Comparison of ENCODE assay signal across 10 cellular contexts in the genomic region with DNA sequence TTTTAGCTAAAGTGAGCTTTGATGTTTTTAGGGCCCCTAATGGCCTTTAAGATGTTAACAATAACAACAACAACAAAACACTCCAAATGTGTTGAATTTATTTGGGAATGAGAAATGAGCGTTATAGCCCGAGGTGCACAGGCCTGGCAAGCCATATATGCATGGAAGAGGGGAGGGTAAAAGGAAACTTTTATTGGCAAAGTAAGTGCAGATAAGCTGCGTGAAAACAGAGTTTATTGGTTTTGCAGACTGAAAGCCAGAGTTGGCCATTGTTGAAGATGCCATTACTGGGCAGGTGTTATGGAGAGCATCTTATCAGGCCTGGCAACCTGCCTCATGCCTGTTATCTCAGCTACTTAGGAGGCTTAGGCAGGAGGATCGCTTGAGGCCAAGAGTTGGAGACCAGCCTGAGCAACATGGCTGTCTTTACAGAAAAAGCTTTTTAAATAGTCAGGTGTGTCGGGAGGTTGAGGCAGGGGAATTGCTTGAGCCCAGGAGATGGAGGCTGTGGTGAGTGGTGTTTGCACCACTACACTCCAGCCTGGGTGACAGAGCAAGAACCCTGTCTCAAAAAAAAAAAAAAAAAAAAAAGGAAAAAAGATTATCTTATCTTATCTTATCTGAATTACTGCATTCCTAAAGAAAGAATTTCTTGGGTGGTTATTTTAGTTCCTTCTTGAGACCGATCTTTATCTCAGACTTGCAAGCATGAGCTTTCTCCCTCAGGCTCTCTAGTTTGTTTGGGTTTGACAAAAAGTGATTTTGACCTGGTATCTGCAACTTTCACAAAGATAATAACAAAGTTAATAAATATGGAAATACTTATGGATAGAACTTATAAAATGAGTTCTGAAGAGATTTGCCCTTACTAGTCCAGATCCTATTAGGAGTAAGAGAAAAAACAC. TPM values are rescaled to one million over a fixed set of nuclear protein-coding genes. Genes with fewer than 3 reads are reported as not detected.
DNase-seq lines count a peak whose midpoint lies in the region; ATAC-seq, FAIRE-seq and TF ChIP-seq lines count a peak whose summit lies in the region.
"Had no signal": no experiment of that assay in that cellular context is flagged by ENCODE, and none has a peak within 500 bp of the region (broad histone marks: within the 10 kb centered on the region; RNA-seq: fewer than 3 reads in every experiment).

No MANE protein-coding gene starts in this region.

- no peaks in the 10 kb centered on the region for H3K9me3 ChIP-seq in endothelial cell of umbilical vein (replicated peaks; ENCODE audit: control insufficient read depth, insufficient read depth, low read length)
- H3K9me3 ChIP-seq in trophoblast cell (ENCODE audit: insufficient read depth, low read depth, low read length): no peaks in the 10 kb centered on the region
- no peaks in the 10 kb centered on the region for H3K9me3 ChIP-seq in HAP-1

- no peak overlapping the region for H3K4me3 ChIP-seq in endothelial cell of umbilical vein (replicated peaks in 1 of 3; ENCODE audit: insufficient read depth in 1 of 3, low read depth in 1 of 3, low read length in 3 of 3)
- no peak overlapping the region for H3K4me3 ChIP-seq in trophoblast cell (ENCODE audit: low read depth, low read length)
- H3K4me3 ChIP-seq in HAP-1: no peak overlapping the region

- DNase-seq in G401 (ENCODE audit: low spot score): peak; percentile 16
- peak; percentile 36 for DNase-seq in RPMI7951 (ENCODE audit: low read depth)
- no peak for DNase-seq in endothelial cell of umbilical vein (ENCODE audit: low read depth, low spot score)
- peak; percentile 73 to 87 for DNase-seq in trophoblast cell
- no peak for DNase-seq in RPMI8226
- no peak for DNase-seq in HAP-1 (ENCODE audit: low spot score in 2 of 2)
- no peak for DNase-seq in mesenteric fat pad (ENCODE audit: low spot score)
- DNase-seq: NCI-H1694; stimulated activated CD4-positive, alpha-beta T cell treated with anti-CD3 and anti-CD28 coated beads, Interleukin-1b, Interleukin-23, amount 100 ng/mL, for 48 hours had no signal

- no peak overlapping the region for H3K18ac ChIP-seq in trophoblast cell (ENCODE audit: low read length)

- H4K91ac ChIP-seq in trophoblast cell (ENCODE audit: low read depth, low read length): no peak overlapping the region

- H4K8ac ChIP-seq in trophoblast cell (ENCODE audit: low read depth, low read length): no peak overlapping the region

- FAIRE-seq in endothelial cell of umbilical vein (lab: Jason Lieb, UNC): peak; percentile 12

- TF ChIP-seq CTCF in endothelial cell of umbilical vein (IDR thresholded peaks at IDR 0.05; ENCODE audit: extremely low read depth in 1 of 2, insufficient read depth in 1 of 2, low read depth in 1 of 2, low read length in 2 of 2): no peak

- BruUV-seq in endothelial cell of umbilical vein (replicated peaks; lab: Mats Ljungman, UMichigan): no TSS peak

- peaks cover 12% of the 10 kb centered on the region for H3K79me1 ChIP-seq in trophoblast cell (ENCODE audit: low read length)

- no peak overlapping the region for H3K27ac ChIP-seq in endothelial cell of umbilical vein (ENCODE audit: insufficient read depth, low read depth, low read length)
- no peak overlapping the region for H3K27ac ChIP-seq in trophoblast cell (ENCODE audit: low read depth, low read length)

- H2BK12ac ChIP-seq in trophoblast cell (ENCODE audit: low read length): no peak overlapping the region

- no peak overlapping the region for H3K14ac ChIP-seq in trophoblast cell (ENCODE audit: low read length)

- H2AFZ ChIP-seq in endothelial cell of umbilical vein (ENCODE audit: low read depth, low read length) (no peak overlapping the region), trophoblast cell (ENCODE audit: insufficient read depth, low read length, poor library complexity) (no peak overlapping the region)

- WGBS in trophoblast cell (ENCODE audit: extremely low coverage, insufficient coverage, insufficient read length): no CpG with 5 or more reads among the region's 6 CpGs

- dilution Hi-C loops in endothelial cell of umbilical vein (cut with MboI; ENCODE audit: extremely low pct_ligation_motif_present, low sequenced_read_pairs): no loop called here

- no peaks in the 10 kb centered on the region for H3K9me1 ChIP-seq in endothelial cell of umbilical vein (replicated peaks; ENCODE audit: control insufficient read depth, extremely low read depth, insufficient read depth, low read length)

- in situ Hi-C loops in G401 (cut with HindIII; ENCODE audit: low sequenced_read_pairs): no loop called here
- in situ Hi-C loops in HAP-1 (cut with MboI; ENCODE audit: low sequenced_read_pairs): no loop called here

- no peaks in the 10 kb centered on the region for H3K36me3 ChIP-seq in endothelial cell of umbilical vein (ENCODE audit: control insufficient read depth in 2 of 2, extremely low read depth in 1 of 2, insufficient read depth in 2 of 2, low read length in 2 of 2)
- H3K36me3 ChIP-seq in trophoblast cell (ENCODE audit: control insufficient read depth in 1 of 2, insufficient read depth in 2 of 2, low read length in 2 of 2): no peaks in the 10 kb centered on the region
- H3K36me3 ChIP-seq in HAP-1 (replicated peaks): no peaks in the 10 kb centered on the region

- no peak overlapping the region for H2BK5ac ChIP-seq in trophoblast cell (ENCODE audit: low read depth, low read length, poor library complexity)

- no peak overlapping the region for H3K9ac ChIP-seq in endothelial cell of umbilical vein (replicated peaks; ENCODE audit: extremely low read depth, insufficient read depth, low read length)
- no peak overlapping the region for H3K9ac ChIP-seq in trophoblast cell (ENCODE audit: low read length)

- H3K79me2 ChIP-seq in endothelial cell of umbilical vein (ENCODE audit: control insufficient read depth, insufficient read depth, low read length) (no peaks in the 10 kb centered on the region), trophoblast cell (ENCODE audit: control insufficient read depth, insufficient read depth, low read length, poor library complexity) (peaks cover 14% of the 10 kb centered on the region)

- no peak for TF ChIP-seq POLR2A in endothelial cell of umbilical vein (IDR thresholded peaks at IDR 0.05; ENCODE audit: low read depth, low read length)

- H4K12ac ChIP-seq in trophoblast cell (ENCODE audit: low read depth, low read length): no peak overlapping the region

- H2BK120ac ChIP-seq in trophoblast cell (ENCODE audit: insufficient read depth, low read length, poor library complexity): no peak overlapping the region

- no peaks in the 10 kb centered on the region for H4K20me1 ChIP-seq in endothelial cell of umbilical vein (replicated peaks; ENCODE audit: control insufficient read depth, extremely low read depth, insufficient read depth, low read length)

- H3K27me3 ChIP-seq in endothelial cell of umbilical vein (ENCODE audit: control insufficient read depth in 2 of 2, insufficient read depth in 2 of 2, low read length in 2 of 2) (no peaks in the 10 kb centered on the region), trophoblast cell (ENCODE audit: insufficient read depth, low read length) (no peaks in the 10 kb centered on the region), HAP-1 (ENCODE audit: low read depth) (no peaks in the 10 kb centered on the region)

- no peak for ATAC-seq in GM21447 (IDR thresholded peaks at IDR 0.05; ENCODE audit: unreplicated experiment)

- POLR2A ChIA-PET in endothelial cell of umbilical vein (lab: Charles Lee): interaction anchor here (0.6 to 1.7 kb wide), 2 partner anchors 11 to 19 kb away, joined by 4 to 6 read pairs; a partner anchor contains a TSS

- CTCF ChIA-PET in endothelial cell of umbilical vein (lab: Charles Lee): interaction anchor here (1.1 to 1.2 kb wide), 2 partner anchors 14 to 47 kb away, joined by 3 to 4 read pairs; no protein-coding TSS in a partner anchor

- H3K4me1 ChIP-seq in endothelial cell of umbilical vein (ENCODE audit: control insufficient read depth, extremely low read depth, insufficient read depth, low read length): no peaks in the 10 kb centered on the region
- H3K4me1 ChIP-seq in trophoblast cell (ENCODE audit: control insufficient read depth in 1 of 2, insufficient read depth in 2 of 2, low read length in 2 of 2): peaks cover 9 to 11% of the 10 kb centered on the region in 2 experiments
- H3K4me1 ChIP-seq in HAP-1: peaks cover 30% of the 10 kb centered on the region

- intact Hi-C loops in endothelial cell of umbilical vein (cut with micrococcal nuclease): loop anchor here (5.0 kb wide), 1 partner anchor 98 kb away; no protein-coding TSS in a partner anchor

- no peak overlapping the region for H3K23ac ChIP-seq in trophoblast cell (ENCODE audit: low read length)

- no peak overlapping the region for H2AK5ac ChIP-seq in trophoblast cell (ENCODE audit: low read length)

- H3K4ac ChIP-seq in trophoblast cell (ENCODE audit: low read depth, low read length): no peak overlapping the region

- H3K4me2 ChIP-seq in endothelial cell of umbilical vein (ENCODE audit: insufficient read depth, low read length) (no peak overlapping the region), trophoblast cell (ENCODE audit: low read length) (peak overlapping the region; percentile 60)

RNA-seq across cellular contexts. Expression of a gene that starts 1.7 kb away (rescaled TPM):
- total RNA-seq in G401 (2014; rRNA removed; shearing (Covaris generic)): 2.6 and 6.0 TPM in 2 replicates
- total RNA-seq in RPMI7951 (2014; rRNA removed; shearing (Covaris generic)): 6.1 and 6.9 TPM in 2 replicates
- total RNA-seq in endothelial cell of umbilical vein (3.0 and 4.2 TPM in 2 replicates), mesenteric fat pad (11.1 TPM)
- polyA plus RNA-seq in endothelial cell of umbilical vein: 0.57 and 1.1 TPM in 2 replicates
- polyA plus RNA-seq in endothelial cell of umbilical vein (2011; cell fraction: cytosol; rRNA removed): 0.80 and 0.92 TPM in 2 replicates
- 2.6 and 3.4 TPM in 2 replicates for polyA plus RNA-seq in endothelial cell of umbilical vein (2011; cell fraction: nucleus; rRNA removed)
- polyA plus RNA-seq in endothelial cell of umbilical vein (2012): 1.3 and 1.7 TPM in 2 replicates
- polyA minus RNA-seq in endothelial cell of umbilical vein: 4.2 and 7.9 TPM in 2 replicates
- 10.0 TPM for polyA minus RNA-seq in endothelial cell of umbilical vein (2011; cell fraction: cytosol; rRNA and poly(A)+ RNA removed)
- 8.7 and 11.9 TPM in 2 replicates for polyA minus RNA-seq in endothelial cell of umbilical vein (2011; cell fraction: nucleus; rRNA and poly(A)+ RNA removed)
- 25.8 and 26.4 TPM in 2 replicates for polyA plus RNA-seq in trophoblast cell (2013)

RNA-seq across cellular contexts. Expression of a gene that starts 19.0 kb away (rescaled TPM):
- 26.0 and 41.8 TPM in 2 replicates for total RNA-seq in G401 (2014; rRNA removed; shearing (Covaris generic))
- 89.5 and 91.2 TPM in 2 replicates for total RNA-seq in RPMI7951 (2014; rRNA removed; shearing (Covaris generic))
- total RNA-seq in endothelial cell of umbilical vein (37.5 and 46.1 TPM in 2 replicates), mesenteric fat pad (34.9 TPM)
- 50.0 and 56.0 TPM in 2 replicates for polyA plus RNA-seq in endothelial cell of umbilical vein
- 54.0 and 54.9 TPM in 2 replicates for polyA plus RNA-seq in endothelial cell of umbilical vein (2011; cell fraction: cytosol; rRNA removed)
- 48.8 and 50.0 TPM in 2 replicates for polyA plus RNA-seq in endothelial cell of umbilical vein (2011; cell fraction: nucleus; rRNA removed)
- polyA plus RNA-seq in endothelial cell of umbilical vein (2012): 48.9 and 52.2 TPM in 2 replicates
- 30.9 and 37.3 TPM in 2 replicates for polyA minus RNA-seq in endothelial cell of umbilical vein
- 14.4 TPM for polyA minus RNA-seq in endothelial cell of umbilical vein (2011; cell fraction: cytosol; rRNA and poly(A)+ RNA removed)
- polyA minus RNA-seq in endothelial cell of umbilical vein (2011; cell fraction: nucleus; rRNA and poly(A)+ RNA removed): 53.4 and 58.6 TPM in 2 replicates
- polyA plus RNA-seq in trophoblast cell (2013): 26.4 and 26.9 TPM in 2 replicates

Comparison
In these comparisons a context has a peak if more than half of its experiments do, and no peak if none do; other contexts are left out.
1. DNase-seq: peak in G401 (single experiment), RPMI7951 (single experiment) and trophoblast cell (2 of 2); none in endothelial cell of umbilical vein (single experiment), RPMI8226 (single experiment), HAP-1 (0 of 2) and mesenteric fat pad (single experiment).